ENCODE assay signal across 18 cellular contexts in the genomic region with DNA sequence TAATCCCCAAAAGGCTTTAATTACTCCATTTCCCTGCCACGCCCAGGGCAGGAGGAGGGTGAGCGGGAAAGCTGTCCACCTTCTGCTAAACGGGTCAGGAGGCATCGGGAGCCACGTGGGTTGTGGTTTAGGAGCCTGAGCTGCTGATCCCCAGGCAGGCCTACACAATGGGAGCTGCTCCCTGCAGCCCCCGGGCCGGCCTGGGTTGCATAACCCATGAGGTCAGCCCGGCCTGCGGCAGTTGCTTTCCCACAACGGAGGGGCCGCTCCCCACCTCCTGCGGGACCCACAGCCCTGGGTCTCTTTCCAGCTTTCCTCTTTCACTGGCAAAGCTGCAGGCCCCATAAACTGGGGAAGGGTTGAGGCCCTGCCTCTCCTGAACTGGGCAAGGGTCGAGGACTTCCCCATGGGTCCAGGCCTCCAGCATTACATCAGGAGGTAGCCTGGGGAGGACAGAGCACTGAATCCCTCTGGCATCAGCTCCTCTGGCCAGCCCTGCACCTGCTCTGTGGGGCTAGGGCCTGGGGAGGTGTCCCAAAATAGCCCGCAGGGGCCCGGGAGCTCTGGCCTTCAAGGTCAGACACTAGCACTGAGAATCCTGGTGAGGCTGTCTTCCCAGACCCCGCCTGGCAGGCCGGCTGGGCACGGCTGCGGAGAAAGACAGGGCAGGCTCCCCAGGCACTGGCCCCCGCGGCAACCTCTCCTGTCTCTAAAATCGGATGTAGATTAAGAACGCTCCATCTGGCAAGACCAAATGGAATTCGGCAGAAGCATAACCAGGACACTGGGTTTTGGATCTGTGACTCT. TPM values are rescaled to one million over a fixed set of nuclear protein-coding genes. Genes with fewer than 3 reads are reported as not detected.
DNase-seq lines count a peak whose midpoint lies in the region; ATAC-seq, FAIRE-seq and TF ChIP-seq lines count a peak whose summit lies in the region.
"Had no signal": no experiment of that assay in that cellular context is flagged by ENCODE, and none has a peak within 500 bp of the region (broad histone marks: within the 10 kb centered on the region; RNA-seq: fewer than 3 reads in every experiment).

No MANE protein-coding gene starts in this region.

- CTCF ChIA-PET in activated naive CD4-positive, alpha-beta T cell treated with anti-CD3 and anti-CD28 coated beads for 36 hours (lab: Charles Lee), result interaction anchor here (0.6 kb wide), 1 partner anchor 72 kb away, joined by 4 read pairs; no protein-coding TSS in a partner anchor
- CTCF ChIA-PET in activated CD4-positive, alpha-beta memory T cell treated with anti-CD3 and anti-CD28 coated beads, Interleukin-2, amount 10 ng/mL, durations not matched to agents 7 days and 5 days (lab: Charles Lee), result interaction anchor here (0.6 kb wide), 1 partner anchor 91 kb away, joined by 3 read pairs; no protein-coding TSS in a partner anchor

- DNase-seq in AML-193 (lab: John Stamatoyannopoulos, UW) (peak; percentile 80 to 82), NCI-H524 (lab: John Stamatoyannopoulos, UW) (peak; percentile 57 to 86), cerebellum (ENCODE audit: low spot score) (peak; percentile 69), lower lobe of right lung (peak; percentile 85), SK-N-DZ (ENCODE audit: low spot score) (no peak), HTR-8/SVneo (ENCODE audit: insufficient read length, low spot score) (no peak)
- no peak for DNase-seq in activated naive CD4-positive, alpha-beta T cell treated with anti-CD3 and anti-CD28 coated beads for 36 hours
- no peak for DNase-seq in activated CD4-positive, alpha-beta memory T cell treated with anti-CD3 and anti-CD28 coated beads, Interleukin-2, amount 10 ng/mL, durations not matched to agents 7 days and 5 days
- DNase-seq: activated CD4-positive, alpha-beta T cell treated with anti-CD3 and anti-CD28 coated beads for 48 hours; activated effector memory CD4-positive, alpha-beta T cell treated with Interleukin-2 at 50 U/mL for 16 hours; brain microvascular endothelial cell; DMS53; NCI-H345; sigmoid colon; thyroid gland had no signal

- H3K4me3 ChIP-seq in lower lobe of right lung, result peak overlapping the region; percentile 36
- H3K4me3 ChIP-seq: sigmoid colon, thyroid gland had no signal

- H3K9me3 Mint-ChIP-seq in activated naive CD4-positive, alpha-beta T cell treated with anti-CD3 and anti-CD28 coated beads for 36 hours, result no peaks in the 10 kb centered on the region
- H3K9me3 Mint-ChIP-seq in activated CD4-positive, alpha-beta memory T cell treated with anti-CD3 and anti-CD28 coated beads, Interleukin-2, amount 10 ng/mL, durations not matched to agents 7 days and 5 days, result no peaks in the 10 kb centered on the region

- no peaks in the 10 kb centered on the region for H3K27me3 Mint-ChIP-seq in activated naive CD4-positive, alpha-beta T cell treated with anti-CD3 and anti-CD28 coated beads for 36 hours (ENCODE audit: low read depth)
- no peaks in the 10 kb centered on the region for H3K27me3 Mint-ChIP-seq in activated CD4-positive, alpha-beta memory T cell treated with anti-CD3 and anti-CD28 coated beads, Interleukin-2, amount 10 ng/mL, durations not matched to agents 7 days and 5 days

- no peak overlapping the region for H3K27ac Mint-ChIP-seq in activated naive CD4-positive, alpha-beta T cell treated with anti-CD3 and anti-CD28 coated beads for 36 hours
- no peak overlapping the region for H3K27ac Mint-ChIP-seq in activated CD4-positive, alpha-beta memory T cell treated with anti-CD3 and anti-CD28 coated beads, Interleukin-2, amount 10 ng/mL, durations not matched to agents 7 days and 5 days

- peaks cover 12% of the 10 kb centered on the region for H3K4me1 ChIP-seq in lower lobe of right lung
- H3K4me1 ChIP-seq: sigmoid colon had no signal

- no peaks in the 10 kb centered on the region for H3K9me3 ChIP-seq in lower lobe of right lung
- H3K9me3 ChIP-seq: sigmoid colon, thyroid gland had no signal

- H3K27ac ChIP-seq in lower lobe of right lung, result peak overlapping the region; percentile 72
- H3K27ac ChIP-seq: brain microvascular endothelial cell, epithelial cell of prostate, sigmoid colon, thyroid gland had no signal

- ATAC-seq in lower lobe of right lung, result peak; percentile 55 to 68

- TF ChIP-seq CTCF in lower lobe of right lung (IDR thresholded peaks at IDR 0.05), result no peak

- FAIRE-seq in HTR-8/SVneo (lab: Jason Lieb, UNC), result no peak

- intact Hi-C loops in lower lobe of right lung (cut with DNase I), result no loop called here
- intact Hi-C loops in activated naive CD4-positive, alpha-beta T cell treated with anti-CD3 and anti-CD28 coated beads for 36 hours (cut with micrococcal nuclease), result no loop called here

- peaks cover 22% of the 10 kb centered on the region for H3K4me1 Mint-ChIP-seq in activated naive CD4-positive, alpha-beta T cell treated with anti-CD3 and anti-CD28 coated beads for 36 hours (ENCODE audit: low read depth)
- H3K4me1 Mint-ChIP-seq in activated CD4-positive, alpha-beta memory T cell treated with anti-CD3 and anti-CD28 coated beads, Interleukin-2, amount 10 ng/mL, durations not matched to agents 7 days and 5 days, result peaks cover 24% of the 10 kb centered on the region

- no peaks in the 10 kb centered on the region for H3K36me3 Mint-ChIP-seq in activated naive CD4-positive, alpha-beta T cell treated with anti-CD3 and anti-CD28 coated beads for 36 hours (ENCODE audit: low read depth)
- H3K36me3 Mint-ChIP-seq in activated CD4-positive, alpha-beta memory T cell treated with anti-CD3 and anti-CD28 coated beads, Interleukin-2, amount 10 ng/mL, durations not matched to agents 7 days and 5 days (ENCODE audit: low read depth), result no peaks in the 10 kb centered on the region

- no peaks in the 10 kb centered on the region for H3K36me3 ChIP-seq in lower lobe of right lung
- H3K36me3 ChIP-seq: brain microvascular endothelial cell, sigmoid colon, thyroid gland had no signal

- H3K4me3 Mint-ChIP-seq in activated naive CD4-positive, alpha-beta T cell treated with anti-CD3 and anti-CD28 coated beads for 36 hours, result no peak overlapping the region
- H3K4me3 Mint-ChIP-seq in activated CD4-positive, alpha-beta memory T cell treated with anti-CD3 and anti-CD28 coated beads, Interleukin-2, amount 10 ng/mL, durations not matched to agents 7 days and 5 days, result no peak overlapping the region

- POLR2A ChIA-PET in activated CD4-positive, alpha-beta memory T cell treated with anti-CD3 and anti-CD28 coated beads, Interleukin-2, amount 10 ng/mL, durations not matched to agents 7 days and 5 days (lab: Charles Lee), result interaction anchor here (0.6 kb wide), 1 partner anchor 157 kb away, joined by 3 read pairs; no protein-coding TSS in a partner anchor

- no peaks in the 10 kb centered on the region for H3K27me3 ChIP-seq in lower lobe of right lung (ENCODE audit: low read depth)
- H3K27me3 ChIP-seq: brain microvascular endothelial cell, sigmoid colon, thyroid gland had no signal

RNA-seq across cellular contexts. Expression of gene ZDHHC19, which starts 47.3 kb away (rescaled TPM):
- total RNA-seq in cerebellum, result not detected
- total RNA-seq in lower lobe of right lung, result 1.0 TPM
- not detected in 2 replicates for polyA plus RNA-seq in SK-N-DZ (2014; cell fraction: cytosol; rRNA removed)
- not detected in 2 replicates for polyA plus RNA-seq in SK-N-DZ (2014; cell fraction: nucleus; rRNA removed)
- not detected for total RNA-seq in activated naive CD4-positive, alpha-beta T cell treated with anti-CD3 and anti-CD28 coated beads for 36 hours
- under 1 TPM in 1 of 2 experiments, not detected in 1; 0.63 TPM for total RNA-seq in activated CD4-positive, alpha-beta memory T cell treated with anti-CD3 and anti-CD28 coated beads, Interleukin-2, amount 10 ng/mL, durations not matched to agents 7 days and 5 days
- total RNA-seq: mononuclear cell, thyroid gland had no signal

RNA-seq across cellular contexts. Expression of gene SLC51A, which starts 52.4 kb away (rescaled TPM):
- total RNA-seq in cerebellum, result not detected
- 1.3 TPM for total RNA-seq in lower lobe of right lung
- not detected in 2 replicates for polyA plus RNA-seq in SK-N-DZ (2014; cell fraction: cytosol; rRNA removed)
- polyA plus RNA-seq in SK-N-DZ (2014; cell fraction: nucleus; rRNA removed), result not detected in 2 replicates
- not detected for total RNA-seq in activated naive CD4-positive, alpha-beta T cell treated with anti-CD3 and anti-CD28 coated beads for 36 hours
- not detected for total RNA-seq in activated CD4-positive, alpha-beta memory T cell treated with anti-CD3 and anti-CD28 coated beads, Interleukin-2, amount 10 ng/mL, durations not matched to agents 7 days and 5 days
- total RNA-seq: sigmoid colon, SK-MEL-5 had no signal

Comparison
In these comparisons a context has a peak if more than half of its experiments do, and no peak if none do; other contexts are left out.
1. DNase-seq: peak in AML-193 (2 of 2), NCI-H524 (2 of 2), cerebellum (single experiment) and lower lobe of right lung (single experiment); none in SK-N-DZ (single experiment), activated naive CD4-positive, alpha-beta T cell treated with anti-CD3 and anti-CD28 coated beads for 36 hours (single experiment), HTR-8/SVneo (single experiment) and activated CD4-positive, alpha-beta memory T cell treated with anti-CD3 and anti-CD28 coated beads, Interleukin-2, amount 10 ng/mL, durations not matched to agents 7 days and 5 days (single experiment).